Comparison of ENCODE assay signal across 16 cellular contexts in genomic region chr4:142041788-142042187, GRCh38.
DNase-seq lines count a peak whose midpoint lies in the region; ATAC-seq and TF ChIP-seq lines count a peak whose summit lies in the region.
"Had no signal": no experiment of that assay in that cellular context is flagged by ENCODE, and none has a peak within 500 bp of the region (broad histone marks: within the 10 kb centered on the region; RNA-seq: fewer than 3 reads in every experiment).

No MANE protein-coding gene starts in this region.

- H3K9me3 Mint-ChIP-seq in activated CD4-positive, alpha-beta T cell treated with anti-CD3 and anti-CD28 coated beads for 36 hours (ENCODE audit: low read depth), result no peaks in the 10 kb centered on the region
- no peaks in the 10 kb centered on the region for H3K9me3 Mint-ChIP-seq in MCF 10A (ENCODE audit: unreplicated experiment)
- H3K9me3 Mint-ChIP-seq: H9 had no signal

- POLR2A ChIA-PET in activated CD4-positive, alpha-beta T cell treated with anti-CD3 and anti-CD28 coated beads for 36 hours (lab: Charles Lee), result interaction anchor here (0.7 kb wide), 1 partner anchor 802 kb away, joined by 3 read pairs; no protein-coding TSS in a partner anchor
- POLR2A ChIA-PET in MCF 10A (lab: Yijun Ruan, JAX), result interaction anchor here (1.1 kb wide), 1 partner anchor 8 kb away, joined by 4 read pairs; no protein-coding TSS in a partner anchor

- peak; percentile 47 for TF ChIP-seq EP300 in neural cell (conservative IDR thresholded peaks at IDR 0.05; ENCODE audit: poor library complexity, severe bottlenecking)

- WGBS in mammary epithelial cell (ENCODE audit: low coverage, missing lambda C conversion rate), result 90% methylated on average over 1 of the region's 1 CpG
- 87 to 100% methylated on average over 1 of the region's 1 CpG for WGBS in heart right ventricle, 2 donors

- peak overlapping the region; percentile 61 for H3K27ac Mint-ChIP-seq in activated CD4-positive, alpha-beta T cell treated with anti-CD3 and anti-CD28 coated beads for 36 hours
- peak overlapping the region; percentile 50 for H3K27ac Mint-ChIP-seq in MCF 10A (ENCODE audit: low read depth, unreplicated experiment)
- H3K27ac Mint-ChIP-seq in T-helper 17 cell, result peak overlapping the region; percentile 1
- H3K27ac Mint-ChIP-seq: CD14-positive monocyte, H9 had no signal

- peaks cover 3% of the 10 kb centered on the region for H3K36me3 ChIP-seq in mammary epithelial cell (ENCODE audit: insufficient read depth, low read length)
- H3K36me3 ChIP-seq in neural cell (ENCODE audit: insufficient read depth, low read length), result no peaks in the 10 kb centered on the region
- H3K36me3 ChIP-seq in heart right ventricle, result no peaks in the 10 kb centered on the region

- H3F3A ChIP-seq in neural cell (ENCODE audit: insufficient read depth, low read length, poor library complexity, severe bottlenecking), result no peaks in the 10 kb centered on the region

- no peak overlapping the region for H3K4me2 ChIP-seq in mammary epithelial cell (ENCODE audit: insufficient read depth, low read depth, low read length)
- no peak overlapping the region for H3K4me2 ChIP-seq in neural cell (ENCODE audit: low read length)

- no TSS peak for BruUV-seq in MCF 10A (replicated peaks; lab: Mats Ljungman, UMichigan)
- no TSS peak for BruUV-seq in mammary epithelial cell (replicated peaks; lab: Mats Ljungman, UMichigan)

- no peak for TF ChIP-seq CTCF in MCF 10A (IDR thresholded peaks at IDR 0.05; ENCODE audit: unreplicated experiment)
- no peak for TF ChIP-seq CTCF in mammary epithelial cell (conservative IDR thresholded peaks at IDR 0.05 in 1 of 2, IDR thresholded peaks at IDR 0.05 in 1 of 2; ENCODE audit: extremely low read depth in 1 of 2, insufficient read depth in 1 of 2, low read depth in 1 of 2, low read length in 2 of 2)
- no peak for TF ChIP-seq CTCF in neural cell (IDR thresholded peaks at IDR 0.05; ENCODE audit: poor library complexity, severe bottlenecking)
- TF ChIP-seq CTCF in heart right ventricle (IDR thresholded peaks at IDR 0.05), result no peak

- H3K9me3 ChIP-seq in mammary epithelial cell (replicated peaks; ENCODE audit: insufficient read depth, low read length) (no peaks in the 10 kb centered on the region), T-helper 17 cell (ENCODE audit: control insufficient read depth, low read length, poor library complexity, severe bottlenecking) (no peaks in the 10 kb centered on the region), neural cell (ENCODE audit: low read length) (no peaks in the 10 kb centered on the region), heart right ventricle (no peaks in the 10 kb centered on the region)

- peaks cover 5% of the 10 kb centered on the region for H3K79me2 ChIP-seq in mammary epithelial cell (ENCODE audit: insufficient read depth, low read length)
- no peaks in the 10 kb centered on the region for H3K79me2 ChIP-seq in neural cell (replicated peaks; ENCODE audit: insufficient read depth, low read length)

- no peak for TF ChIP-seq RAD21 in neural cell (conservative IDR thresholded peaks at IDR 0.05)

- H4K20me1 ChIP-seq in mammary epithelial cell (ENCODE audit: insufficient read depth, low read length), result no peaks in the 10 kb centered on the region
- H4K20me1 ChIP-seq in neural cell (ENCODE audit: insufficient read depth), result no peaks in the 10 kb centered on the region

- H3K4me1 Mint-ChIP-seq in activated CD4-positive, alpha-beta T cell treated with anti-CD3 and anti-CD28 coated beads for 36 hours, result peaks cover 45% of the 10 kb centered on the region
- H3K4me1 Mint-ChIP-seq in MCF 10A (ENCODE audit: insufficient read depth, unreplicated experiment), result peaks cover 22% of the 10 kb centered on the region
- H3K4me1 Mint-ChIP-seq in T-helper 17 cell, result peaks cover 48% of the 10 kb centered on the region
- H3K4me1 Mint-ChIP-seq: CD14-positive monocyte had no signal

- no peak overlapping the region for H3K4me3 ChIP-seq in mammary epithelial cell (replicated peaks in 1 of 3; ENCODE audit: insufficient read depth in 1 of 3, low read depth in 2 of 3, low read length in 3 of 3)
- H3K4me3 ChIP-seq in neural cell (ENCODE audit: low read length), result no peak overlapping the region
- no peak overlapping the region for H3K4me3 ChIP-seq in heart right ventricle

- H3K4me1 ChIP-seq in mammary epithelial cell (ENCODE audit: insufficient read depth, low read length) (peaks cover 12% of the 10 kb centered on the region), heart right ventricle (peaks cover 0 to 10% (median 0%) of the 10 kb centered on the region in 9 donors)

- no peaks in the 10 kb centered on the region for H3K27me3 Mint-ChIP-seq in activated CD4-positive, alpha-beta T cell treated with anti-CD3 and anti-CD28 coated beads for 36 hours
- H3K27me3 Mint-ChIP-seq in MCF 10A (ENCODE audit: insufficient read depth, unreplicated experiment), result no peaks in the 10 kb centered on the region
- no peaks in the 10 kb centered on the region for H3K27me3 Mint-ChIP-seq in T-helper 17 cell

- no peak for DNase-seq in activated CD4-positive, alpha-beta T cell treated with anti-CD3 and anti-CD28 coated beads for 36 hours
- DNase-seq in activated CD4-positive, alpha-beta T cell treated with anti-CD3 and anti-CD28 coated beads for 48 hours, result no peak
- DNase-seq in MCF 10A (ENCODE audit: unreplicated experiment) (no peak), mammary epithelial cell (no peak), T-helper 17 cell (no peak), heart right ventricle (no peak)
- DNase-seq in activated CD4-positive, CD25-positive, alpha-beta regulatory T cell treated with anti-CD3 and anti-CD28 coated beads, Interleukin-2, amount 50 U/mL, for 72 hours, result no peak
- DNase-seq: COR-L47, DMS153, DMS79 treated with DMSO at 0.1 percent for 48 hours, EL, GOT3, H9 had no signal

- H3K27me3 ChIP-seq in mammary epithelial cell (ENCODE audit: insufficient read depth, low read length) (no peaks in the 10 kb centered on the region), neural cell (ENCODE audit: insufficient read depth, low read depth, low read length) (no peaks in the 10 kb centered on the region), heart right ventricle (no peaks in the 10 kb centered on the region)

- no peak overlapping the region for H3K4me3 Mint-ChIP-seq in activated CD4-positive, alpha-beta T cell treated with anti-CD3 and anti-CD28 coated beads for 36 hours
- H3K4me3 Mint-ChIP-seq in MCF 10A (ENCODE audit: unreplicated experiment) (no peak overlapping the region), T-helper 17 cell (no peak overlapping the region)
- H3K4me3 Mint-ChIP-seq: CD14-positive monocyte, H9 had no signal

- dilution Hi-C loops in mammary epithelial cell (cut with HindIII; ENCODE audit: low sequenced_read_pairs), result no loop called here

- H3K27ac ChIP-seq in mammary epithelial cell (ENCODE audit: insufficient read depth, low read depth, low read length) (no peak overlapping the region), neural cell (ENCODE audit: low read length) (no peak overlapping the region), heart right ventricle (no peak overlapping the region)
- H3K27ac ChIP-seq: 22Rv1 had no signal

- intact Hi-C loops in activated CD4-positive, alpha-beta T cell treated with anti-CD3 and anti-CD28 coated beads for 36 hours (cut with DNase I, micrococcal nuclease), result no loop called here
- intact Hi-C loops in MCF 10A (cut with micrococcal nuclease) (no loop called here), mammary epithelial cell (cut with micrococcal nuclease) (no loop called here), heart right ventricle (cut with DNase I) (no loop called here)

- ATAC-seq in activated CD4-positive, alpha-beta T cell treated with anti-CD3 and anti-CD28 coated beads for 36 hours, result peak; percentile 66
- ATAC-seq in T-helper 17 cell (no peak), heart right ventricle (no peak)

- peaks cover 25% of the 10 kb centered on the region for H3K36me3 Mint-ChIP-seq in activated CD4-positive, alpha-beta T cell treated with anti-CD3 and anti-CD28 coated beads for 36 hours (ENCODE audit: low read depth)
- H3K36me3 Mint-ChIP-seq in MCF 10A (ENCODE audit: insufficient read depth, unreplicated experiment) (no peaks in the 10 kb centered on the region), T-helper 17 cell (ENCODE audit: low read depth) (peaks cover 14% of the 10 kb centered on the region)
- H3K36me3 Mint-ChIP-seq: CD14-positive monocyte had no signal

- H2AFZ ChIP-seq in mammary epithelial cell (ENCODE audit: low read depth, low read length), result no peak overlapping the region
- H2AFZ ChIP-seq in neural cell (ENCODE audit: low read depth, low read length), result no peak overlapping the region

- H3K9me2 ChIP-seq in neural cell (ENCODE audit: insufficient read depth, low read length), result no peaks in the 10 kb centered on the region

- in situ Hi-C loops in mammary epithelial cell (cut with MboI; ENCODE audit: low sequenced_read_pairs in 2 of 2), result no loop called here

- CTCF ChIA-PET in activated CD4-positive, alpha-beta T cell treated with anti-CD3 and anti-CD28 coated beads for 36 hours (lab: Charles Lee), result interaction anchor here (0.6 to 2.0 kb wide), 4 partner anchors 17 to 1538 kb away, joined by 4 read pairs; no protein-coding TSS in a partner anchor
- CTCF ChIA-PET in MCF 10A (lab: Yijun Ruan, JAX) (no interaction called here), mammary epithelial cell (lab: Charles Lee; ENCODE audit: low non-redundant PET) (no interaction called here)

- H3K9ac ChIP-seq in mammary epithelial cell (ENCODE audit: insufficient read depth, low read length) (no peak overlapping the region), neural cell (ENCODE audit: low read length) (no peak overlapping the region)

TF ChIP-seq in neural cell, 6 proteins besides CTCF, POLR2A, EP300 and RAD21:
- peak; percentile 45 for TF ChIP-seq POLR2AphosphoS5 (IDR thresholded peaks at IDR 0.05)
- TF ChIP-seq EZH2 (IDR thresholded peaks at IDR 0.05; ENCODE audit: borderline replicate concordance, insufficient read depth, low read length, poor library complexity, severe bottlenecking), result no peak

Comparison
In these comparisons a context has a peak if more than half of its experiments do, and no peak if none do; other contexts are left out.
1. H3K27ac Mint-ChIP-seq: peak in every context shown above with its lines; median percentile 61 in activated CD4-positive, alpha-beta T cell treated with anti-CD3 and anti-CD28 coated beads for 36 hours; 50 in MCF 10A; 1 in T-helper 17 cell.